In genomic region chr7:28572321-28573058, GRCh38 we compare ENCODE assay signal across 11 cellular contexts.
A peak's percentile ranks its signal among the peaks of the same experiment; 100 is the strongest.
DNase-seq lines count a peak whose midpoint lies in the region; TF ChIP-seq lines count a peak whose summit lies in the region.
"Had no signal": no experiment of that assay in that cellular context is flagged by ENCODE, and none has a peak within 500 bp of the region (broad histone marks: within the 10 kb centered on the region; RNA-seq: fewer than 3 reads in every experiment).

No MANE protein-coding gene starts in this region.

- H3K9ac ChIP-seq in BLaER1, result peak overlapping the region; percentile 45; the same call in 1 of the 2 replicates

- H3K4me3 Mint-ChIP-seq in brain, result peak overlapping the region in 1 of 5 experiments; percentile 38
- H3K4me3 Mint-ChIP-seq: WTC11 had no signal

- peak overlapping the region; percentile 78 for H3K27ac ChIP-seq in BLaER1

- no peaks in the 10 kb centered on the region for H4K20me1 ChIP-seq in BLaER1

- peaks cover 56% of the 10 kb centered on the region for H3K4me1 Mint-ChIP-seq in brain

- no peaks in the 10 kb centered on the region for H3K36me3 Mint-ChIP-seq in brain
- H3K36me3 Mint-ChIP-seq: WTC11 had no signal

- H3K4me1 ChIP-seq in BLaER1, result peaks cover 93% of the 10 kb centered on the region

- DNase-seq in HEK293T (ENCODE audit: extremely low spot score), result no peak
- peak; percentile 57 for DNase-seq in NCI-H2171 treated with DMSO at 0.1 percent for 48 hours (lab: John Stamatoyannopoulos, UW)
- no peak for DNase-seq in NCI-H226
- DNase-seq in erythroblast (lab: John Stamatoyannopoulos, UW), result no peak
- no peak for DNase-seq in GM10248 (ENCODE audit: extremely low spot score)
- DNase-seq in activated gamma-delta T cell treated with Interleukin-2 at 50 U/mL for 16 hours, result no peak
- DNase-seq: activated CD8-positive, alpha-beta memory T cell treated with anti-CD3 and anti-CD28 coated beads, Interleukin-2, amount 50 U/mL, for 4 hours; posterior cingulate gyrus had no signal

- H3K4me3 ChIP-seq in BLaER1, result peak overlapping the region; percentile 45; the same call in 1 of the 2 replicates

- peak overlapping the region in 3 of 5 experiments; percentile 52 to 66 (median 64) for H3K27ac Mint-ChIP-seq in brain
- H3K27ac Mint-ChIP-seq: WTC11 had no signal

- no peaks in the 10 kb centered on the region for H3K9me3 Mint-ChIP-seq in brain
- H3K9me3 Mint-ChIP-seq: WTC11 had no signal

- TF ChIP-seq CTCF in brain (conservative IDR thresholded peaks at IDR 0.05), result no peak
- TF ChIP-seq CTCF in GM10248 (IDR thresholded peaks at IDR 0.05; ENCODE audit: control extremely low read depth, extremely low read depth, low read depth, missing control alignments), result no peak

- no peak for TF ChIP-seq POLR2A in erythroblast (IDR thresholded peaks at IDR 0.05; ENCODE audit: low read length)

- peak overlapping the region; percentile 90 for H3K4me2 ChIP-seq in BLaER1

- no peaks in the 10 kb centered on the region for H3K27me3 Mint-ChIP-seq in brain

- no peaks in the 10 kb centered on the region for H3K36me3 ChIP-seq in BLaER1

- peaks cover 10% of the 10 kb centered on the region for H3K9me3 ChIP-seq in BLaER1

- CTCF ChIA-PET in HEK293T (lab: Yijun Ruan, JAX), result no interaction called here
- CTCF ChIA-PET in GM10248 (lab: Yijun Ruan, JAX), result interaction anchor here (1.0 to 1.7 kb wide), 6 partner anchors 12 to 182 kb away, joined by 3 to 6 read pairs (median 4); no protein-coding TSS in a partner anchor

- POLR2A ChIA-PET in HEK293T (lab: Yijun Ruan, JAX), result no interaction called here
- POLR2A ChIA-PET in GM10248 (lab: Yijun Ruan, JAX), result interaction anchor here (1.0 kb wide), 1 partner anchor 42 kb away, joined by 3 read pairs; no protein-coding TSS in a partner anchor

- no peaks in the 10 kb centered on the region for H3K27me3 ChIP-seq in BLaER1

TF ChIP-seq in HEK293T, 16 proteins besides CTCF, POLR2A, EP300 and RAD21:
- TF ChIP-seq ZNF384 (IDR thresholded peaks at IDR 0.05) (no peak), CTBP1 (IDR thresholded peaks at IDR 0.05; ENCODE audit: borderline replicate concordance) (peak; percentile 63; the same call in 1 of the 2 replicates), FOXK2 (IDR thresholded peaks at IDR 0.05) (no peak)
TF ChIP-seq in HEK293T: peak in this region for 1.
